ENCODE assay signal across 9 cellular contexts in genomic region chr5:82396871-82397514, GRCh38.
A peak's percentile ranks its signal among the peaks of the same experiment; 100 is the strongest.
DNase-seq lines count a peak whose midpoint lies in the region; ATAC-seq and TF ChIP-seq lines count a peak whose summit lies in the region.
"Had no signal": no experiment of that assay in that cellular context is flagged by ENCODE, and none has a peak within 500 bp of the region (broad histone marks: within the 10 kb centered on the region; RNA-seq: fewer than 3 reads in every experiment).

No MANE protein-coding gene starts in this region.

- no peaks in the 10 kb centered on the region for H3K79me2 ChIP-seq in trophoblast cell (ENCODE audit: control insufficient read depth, insufficient read depth, low read length, poor library complexity)

- H3K9me3 ChIP-seq in trophoblast cell (ENCODE audit: insufficient read depth, low read depth, low read length), result no peaks in the 10 kb centered on the region

- no peak overlapping the region for H4K91ac ChIP-seq in trophoblast cell (ENCODE audit: low read depth, low read length)

- no peak for TF ChIP-seq POLR2A in GM18505 (IDR thresholded peaks at IDR 0.05; ENCODE audit: borderline replicate concordance, extremely low read depth, insufficient read depth, insufficient read length)

- no peak overlapping the region for H2AFZ ChIP-seq in trophoblast cell (ENCODE audit: insufficient read depth, low read length, poor library complexity)

- no peak overlapping the region for H3K18ac ChIP-seq in trophoblast cell (ENCODE audit: low read length)

- no peak overlapping the region for H2BK120ac ChIP-seq in trophoblast cell (ENCODE audit: insufficient read depth, low read length, poor library complexity)

- H2AK5ac ChIP-seq in trophoblast cell (ENCODE audit: low read length), result no peak overlapping the region

- no peaks in the 10 kb centered on the region for H3K4me1 ChIP-seq in trophoblast cell (ENCODE audit: control insufficient read depth in 1 of 2, insufficient read depth in 2 of 2, low read length in 2 of 2)

- WGBS in trophoblast cell (ENCODE audit: extremely low coverage, insufficient coverage, insufficient read length), result no CpG with 5 or more reads among the region's 11 CpGs

- no peak overlapping the region for H3K23ac ChIP-seq in trophoblast cell (ENCODE audit: low read length)

- H3K9ac ChIP-seq in trophoblast cell (ENCODE audit: low read length), result no peak overlapping the region

- no peak overlapping the region for H2BK12ac ChIP-seq in trophoblast cell (ENCODE audit: low read length)

- DNase-seq in AG08395 (ENCODE audit: low spot score) (peak; percentile 93), NCI-H524 (lab: John Stamatoyannopoulos, UW) (peak; percentile 48 to 84), dedifferentiated amniotic fluid mesenchymal stem cell (ENCODE audit: extremely low spot score) (peak; percentile 98), lung microvascular endothelial cell (ENCODE audit: low read depth in 2 of 2) (peak; percentile 90 to 99), trophoblast cell (no peak), NOMO-1 treated with DMSO at 0.1 percent for 48 hours (lab: John Stamatoyannopoulos, UW; ENCODE audit: unreplicated experiment) (no peak)
- no peak for DNase-seq in activated CD4-positive, alpha-beta T cell treated with anti-CD3 and anti-CD28 coated beads, Interleukin-2, amount 50 U/mL, for 48 hours
- DNase-seq: DMS79 treated with DMSO at 0.1 percent for 48 hours had no signal

- no peaks in the 10 kb centered on the region for H3K36me3 ChIP-seq in trophoblast cell (ENCODE audit: control insufficient read depth in 1 of 2, insufficient read depth in 2 of 2, low read length in 2 of 2)

- no peak overlapping the region for H3K14ac ChIP-seq in trophoblast cell (ENCODE audit: low read length)

- no peak overlapping the region for H3K27ac ChIP-seq in trophoblast cell (ENCODE audit: low read depth, low read length)

- H3K4me3 ChIP-seq in trophoblast cell (ENCODE audit: low read depth, low read length), result no peak overlapping the region

- ATAC-seq in GM18505 (IDR thresholded peaks at IDR 0.05; ENCODE audit: unreplicated experiment), result no peak

- no peak overlapping the region for H3K4me2 ChIP-seq in trophoblast cell (ENCODE audit: low read length)

- no peak overlapping the region for H2BK5ac ChIP-seq in trophoblast cell (ENCODE audit: low read depth, low read length, poor library complexity)

- no peak overlapping the region for H4K12ac ChIP-seq in trophoblast cell (ENCODE audit: low read depth, low read length)

- no peaks in the 10 kb centered on the region for H3K79me1 ChIP-seq in trophoblast cell (ENCODE audit: low read length)

- no peaks in the 10 kb centered on the region for H3K27me3 ChIP-seq in trophoblast cell (ENCODE audit: insufficient read depth, low read length)

- H3K4ac ChIP-seq in trophoblast cell (ENCODE audit: low read depth, low read length), result no peak overlapping the region

- no peak overlapping the region for H4K8ac ChIP-seq in trophoblast cell (ENCODE audit: low read depth, low read length)

Comparison
In these comparisons a context has a peak if more than half of its experiments do, and no peak if none do; other contexts are left out.
1. DNase-seq: peak in AG08395 (single experiment), NCI-H524 (2 of 2), dedifferentiated amniotic fluid mesenchymal stem cell (single experiment) and lung microvascular endothelial cell (2 of 2); none in activated CD4-positive, alpha-beta T cell treated with anti-CD3 and anti-CD28 coated beads, Interleukin-2, amount 50 U/mL, for 48 hours (0 of 2), trophoblast cell (0 of 2) and NOMO-1 treated with DMSO at 0.1 percent for 48 hours (single experiment).